Comparison of ENCODE assay signal across 18 cellular contexts in genomic region chr3:55951371-55951770, GRCh38.
"Had no signal": no experiment of that assay in that cellular context is flagged by ENCODE, and none has a peak within 500 bp of the region (broad histone marks: within the 10 kb centered on the region; RNA-seq: fewer than 3 reads in every experiment).

No MANE protein-coding gene starts in this region.

- H3K27ac ChIP-seq: body of pancreas, gastrocnemius medialis, neutrophil, pancreas, thoracic aorta had no signal

- DNase-seq: activated CD4-positive, alpha-beta T cell treated with anti-CD3 and anti-CD28 coated beads, Interleukin-2, amount 10 ng/mL, durations not matched to agents 24 days and 14 days; activated CD4-positive, CD25-positive, alpha-beta regulatory T cell; activated CD8-positive, alpha-beta T cell treated with anti-CD3 and anti-CD28 coated beads for 36 hours; activated naive CD4-positive, alpha-beta T cell; activated naive CD8-positive, alpha-beta T cell treated with anti-CD3 and anti-CD28 coated beads for 36 hours; activated T-cell treated with anti-CD3 and anti-CD28 coated beads, Interleukin-2, amount 50 U/mL, for 1 hour; body of pancreas; endodermal cell; erythroblast; gastrocnemius medialis; head of caudate nucleus; kidney; naive thymus-derived CD8-positive, alpha-beta T cell; pancreas; stimulated activated naive B cell treated with anti-CD40 and anti-IgM and Interleukin-4, amounts not matched to agents 10 μg/mL and 1 μg/mL and 100 μg/mL, for 72 hours had no signal

- H3K36me3 ChIP-seq: gastrocnemius medialis, neutrophil, pancreas, thoracic aorta had no signal

- H3K9me3 ChIP-seq: body of pancreas, gastrocnemius medialis, neutrophil, pancreas, thoracic aorta had no signal

- H3K4me1 ChIP-seq: body of pancreas, gastrocnemius medialis, pancreas had no signal

- H3K27me3 ChIP-seq: body of pancreas, gastrocnemius medialis, neutrophil, pancreas had no signal

- ATAC-seq: activated CD8-positive, alpha-beta T cell treated with anti-CD3 and anti-CD28 coated beads for 36 hours; activated T-helper 17 cell treated with anti-CD3 and anti-CD28 coated beads, Interleukin-2, amount 50 U/mL, for 72 hours; body of pancreas; gastrocnemius medialis; naive thymus-derived CD8-positive, alpha-beta T cell; pancreas; stimulated activated naive B cell treated with anti-CD40 and anti-IgM and Interleukin-4, amounts not matched to agents 10 μg/mL and 1 μg/mL and 100 μg/mL, for 72 hours had no signal

- H3K4me3 ChIP-seq: body of pancreas, gastrocnemius medialis, pancreas, thoracic aorta had no signal
